In genomic region chr7:80942261-80943041, GRCh38 we compare ENCODE assay signal across 10 cellular contexts. TPM values are rescaled to one million over a fixed set of nuclear protein-coding genes. Genes with fewer than 3 reads are reported as not detected.
DNase-seq lines count a peak whose midpoint lies in the region; ATAC-seq and TF ChIP-seq lines count a peak whose summit lies in the region.
"Had no signal": no experiment of that assay in that cellular context is flagged by ENCODE, and none has a peak within 500 bp of the region (broad histone marks: within the 10 kb centered on the region; RNA-seq: fewer than 3 reads in every experiment).

No MANE protein-coding gene starts in this region.

- H3K9me3 ChIP-seq in liver (ENCODE audit: control insufficient read depth in 4 of 4, low read length in 3 of 4) = no peaks in the 10 kb centered on the region

- H3K4me1 ChIP-seq in liver (ENCODE audit: control insufficient read depth in 4 of 4, insufficient read depth in 4 of 4, low read length in 3 of 4) = no peaks in the 10 kb centered on the region

- H3K4me3 ChIP-seq in choroid plexus epithelial cell (ENCODE audit: low read depth, low read length) = no peak overlapping the region
- H3K4me3 ChIP-seq in liver (ENCODE audit: low read depth in 1 of 3, low read length in 3 of 3) = no peak overlapping the region

- H3K27ac ChIP-seq in liver (ENCODE audit: low read depth in 1 of 2, low read length in 2 of 2) = peak overlapping the region in 1 of 2 donors; percentile 4

- no peak for TF ChIP-seq RAD21 in liver (IDR thresholded peaks at IDR 0.05)

- TF ChIP-seq CTCF in choroid plexus epithelial cell (conservative IDR thresholded peaks at IDR 0.05; ENCODE audit: low read depth, low read length) (no peak), liver (IDR thresholded peaks at IDR 0.05; ENCODE audit: low read depth, low read length, missing input control) (no peak)

- no peaks in the 10 kb centered on the region for H3K4me1 Mint-ChIP-seq in activated naive CD8-positive, alpha-beta T cell treated with anti-CD3 and anti-CD28 coated beads, Interleukin-2, amount 50 U/mL, for 24 hours
- H3K4me1 Mint-ChIP-seq: CD4-positive, CD25-positive, alpha-beta regulatory T cell had no signal

- no peaks in the 10 kb centered on the region for H3K27me3 Mint-ChIP-seq in activated naive CD8-positive, alpha-beta T cell treated with anti-CD3 and anti-CD28 coated beads, Interleukin-2, amount 50 U/mL, for 24 hours
- H3K27me3 Mint-ChIP-seq: CD4-positive, CD25-positive, alpha-beta regulatory T cell had no signal

- no peak overlapping the region for H3K9ac ChIP-seq in liver (ENCODE audit: low read depth in 1 of 2, low read length in 2 of 2)

- 56% methylated on average over 2 of the region's 2 CpGs for WGBS in liver

- H3K9me3 Mint-ChIP-seq in activated naive CD8-positive, alpha-beta T cell treated with anti-CD3 and anti-CD28 coated beads, Interleukin-2, amount 50 U/mL, for 24 hours = no peaks in the 10 kb centered on the region

- no peaks in the 10 kb centered on the region for H3K27me3 ChIP-seq in liver (ENCODE audit: control insufficient read depth in 4 of 4, insufficient read depth in 4 of 4, low read length in 3 of 4)

- no peak overlapping the region for H3K4me3 Mint-ChIP-seq in activated naive CD8-positive, alpha-beta T cell treated with anti-CD3 and anti-CD28 coated beads, Interleukin-2, amount 50 U/mL, for 24 hours
- H3K4me3 Mint-ChIP-seq: CD4-positive, CD25-positive, alpha-beta regulatory T cell had no signal

- no peak overlapping the region for H3K27ac Mint-ChIP-seq in activated naive CD8-positive, alpha-beta T cell treated with anti-CD3 and anti-CD28 coated beads, Interleukin-2, amount 50 U/mL, for 24 hours

- DNase-seq in SIG-M5 treated with dmso at 0.1 percent for 504 hours (lab: John Stamatoyannopoulos, UW; ENCODE audit: unreplicated experiment) (peak; percentile 70), SIG-M5 (lab: John Stamatoyannopoulos, UW) (no peak), choroid plexus epithelial cell (ENCODE audit: low read depth) (peak; percentile 98), NCI-H1092 (lab: John Stamatoyannopoulos, UW) (no peak)
- DNase-seq in stimulated activated CD4-positive, alpha-beta T cell treated with anti-CD3 and anti-CD28 coated beads, Interleukin-4, amount 100 ng/mL, for 24 hours = no peak
- DNase-seq in activated naive CD8-positive, alpha-beta T cell treated with anti-CD3 and anti-CD28 coated beads, Interleukin-2, amount 50 U/mL, for 24 hours = no peak
- DNase-seq: CD4-positive, CD25-positive, alpha-beta regulatory T cell; KG1 had no signal

- no peaks in the 10 kb centered on the region for H3K36me3 Mint-ChIP-seq in activated naive CD8-positive, alpha-beta T cell treated with anti-CD3 and anti-CD28 coated beads, Interleukin-2, amount 50 U/mL, for 24 hours (ENCODE audit: low read depth)
- H3K36me3 Mint-ChIP-seq: CD4-positive, CD25-positive, alpha-beta regulatory T cell had no signal

- no peak for ATAC-seq in GM21619 (IDR thresholded peaks at IDR 0.05; ENCODE audit: unreplicated experiment)
- ATAC-seq in activated naive CD8-positive, alpha-beta T cell treated with anti-CD3 and anti-CD28 coated beads, Interleukin-2, amount 50 U/mL, for 24 hours = no peak

- no peaks in the 10 kb centered on the region for H3K36me3 ChIP-seq in liver (ENCODE audit: control insufficient read depth in 4 of 4, insufficient read depth in 3 of 4, low read depth in 1 of 4, low read length in 3 of 4)

TF ChIP-seq in liver, 16 proteins besides CTCF, POLR2A, EP300 and RAD21:
- peak; percentile 72 for TF ChIP-seq NR2F2 (IDR thresholded peaks at IDR 0.05)
- no peak for TF ChIP-seq YY1 (IDR thresholded peaks at IDR 0.05)
TF ChIP-seq in liver: peak in this region for 1.

RNA-seq across cellular contexts. Expression of gene SEMA3C, which starts 23.6 kb away (rescaled TPM):
- 1 to 10 TPM in 1 of 2 donors, under 1 TPM in 1; 0.89 to 1.8 TPM for total RNA-seq in liver
- under 1 TPM; 0.20 to 0.39 TPM for polyA plus RNA-seq in liver
- polyA plus RNA-seq: CD4-positive, CD25-positive, alpha-beta regulatory T cell had no signal

Comparison
In these comparisons a context has a peak if more than half of its experiments do, and no peak if none do; other contexts are left out.
1. DNase-seq: peak in SIG-M5 treated with dmso at 0.1 percent for 504 hours (single experiment) and choroid plexus epithelial cell (single experiment); none in SIG-M5 (single experiment), NCI-H1092 (single experiment), stimulated activated CD4-positive, alpha-beta T cell treated with anti-CD3 and anti-CD28 coated beads, Interleukin-4, amount 100 ng/mL, for 24 hours (single experiment) and activated naive CD8-positive, alpha-beta T cell treated with anti-CD3 and anti-CD28 coated beads, Interleukin-2, amount 50 U/mL, for 24 hours (single experiment).